Comparison of ENCODE assay signal across 12 cellular contexts in genomic region chr3:160804762-160805161, GRCh38. TPM values are rescaled to one million over a fixed set of nuclear protein-coding genes. Genes with fewer than 3 reads are reported as not detected.
DNase-seq lines count a peak whose midpoint lies in the region; ATAC-seq and TF ChIP-seq lines count a peak whose summit lies in the region.
"Had no signal": no experiment of that assay in that cellular context is flagged by ENCODE, and none has a peak within 500 bp of the region (broad histone marks: within the 10 kb centered on the region; RNA-seq: fewer than 3 reads in every experiment).

No MANE protein-coding gene starts in this region.

- DNase-seq in G401 (ENCODE audit: low spot score), result peak; percentile 74
- DNase-seq in NCI-H2227 (lab: John Stamatoyannopoulos, UW; ENCODE audit: unreplicated experiment), result peak; percentile 28
- no peak for DNase-seq in foreskin keratinocyte
- peak; percentile 47 to 74 for DNase-seq in psoas muscle
- DNase-seq in activated effector memory CD4-positive, alpha-beta T cell treated with Interleukin-2 at 50 U/mL for 16 hours, result no peak
- DNase-seq in activated gamma-delta T cell treated with Interleukin-2 at 50 U/mL for 16 hours, result no peak
- DNase-seq: DMS153; NK-92 treated with Interleukin-12 subunit alpha and Interleukin-12 subunit beta, amount 100 ng/mL, for 24 hours; stimulated activated naive CD8-positive, alpha-beta T cell treated with anti-CD3 and anti-CD28 coated beads, Interleukin-15, amount 100 ng/mL, for 72 hours had no signal

- intact Hi-C loops in psoas muscle (cut with DNase I), result loop anchor here (5.0 to 10.0 kb wide), 2 partner anchors 47 to 70 kb away; partner anchors contain the start of gene PPM1L (in 2 of the 2)

- H3K27me3 ChIP-seq in foreskin keratinocyte (no peaks in the 10 kb centered on the region), psoas muscle (ENCODE audit: insufficient read depth in 3 of 3, low read length in 2 of 3) (no peaks in the 10 kb centered on the region)

- no peak overlapping the region for H3K4me3 ChIP-seq in psoas muscle

- in situ Hi-C loops in G401 (cut with HindIII; ENCODE audit: low sequenced_read_pairs), result no loop called here

- TF ChIP-seq CTCF in foreskin keratinocyte (conservative IDR thresholded peaks at IDR 0.05) (no peak), psoas muscle (IDR thresholded peaks at IDR 0.05) (no peak)

- ATAC-seq in foreskin keratinocyte, result peak; percentile 8
- ATAC-seq in psoas muscle, result peak; percentile 59 to 64 (median 61)
- no peak for ATAC-seq in HG02852 (IDR thresholded peaks at IDR 0.05; ENCODE audit: unreplicated experiment)
- no peak for ATAC-seq in HG03432 (IDR thresholded peaks at IDR 0.05; ENCODE audit: unreplicated experiment)
- ATAC-seq: left colon; stimulated activated naive CD8-positive, alpha-beta T cell treated with anti-CD3 and anti-CD28 coated beads, Interleukin-15, amount 100 ng/mL, for 72 hours had no signal

- 0 to 6% (median 0%) methylated on average over 1 of the region's 1 CpG for WGBS in psoas muscle, 3 donors

- no peaks in the 10 kb centered on the region for H3K4me1 ChIP-seq in foreskin keratinocyte
- peaks cover 79% of the 10 kb centered on the region for H3K4me1 ChIP-seq in psoas muscle

- H3K36me3 ChIP-seq in psoas muscle (ENCODE audit: insufficient read depth in 1 of 2, low read depth in 1 of 2), result no peaks in the 10 kb centered on the region

- H3K27ac ChIP-seq in foreskin keratinocyte, result no peak overlapping the region
- peak overlapping the region; percentile 92 for H3K27ac ChIP-seq in psoas muscle

- no peaks in the 10 kb centered on the region for H3K9me3 ChIP-seq in psoas muscle

RNA-seq across cellular contexts. Expression of gene PPM1L, which starts 48.7 kb away (rescaled TPM):
- total RNA-seq in G401 (2014; rRNA removed; shearing (Covaris generic)), result under 0.01 TPM in 1 of 2 replicates, not detected in the other
- 0.44 and 0.74 TPM in 2 replicates for total RNA-seq in foreskin keratinocyte
- 0.08 and 0.11 TPM in 2 replicates for polyA plus RNA-seq in foreskin keratinocyte
- 10 to 100 TPM; 66.0 to 76.1 (median 68.2) TPM for total RNA-seq in psoas muscle
- 10 to 100 TPM in 2 of 3 donors, 1 to 10 TPM in 1; 6.2 to 41.7 (median 10.5) TPM for polyA plus RNA-seq in psoas muscle

Comparison
In these comparisons a context has a peak if more than half of its experiments do, and no peak if none do; other contexts are left out.
1. DNase-seq: peak in G401 (single experiment), NCI-H2227 (single experiment) and psoas muscle (2 of 2); none in foreskin keratinocyte (0 of 2), activated effector memory CD4-positive, alpha-beta T cell treated with Interleukin-2 at 50 U/mL for 16 hours (single experiment) and activated gamma-delta T cell treated with Interleukin-2 at 50 U/mL for 16 hours (single experiment).
2. ATAC-seq: peak in foreskin keratinocyte (single experiment) and psoas muscle (4 of 4); none in HG02852 (single experiment) and HG03432 (single experiment).
3. RNA of gene PPM1L, which starts 48.7 kb away (total RNA-seq): 66.0 to 76.1 TPM in psoas muscle; 0.44 to 0.74 TPM in foreskin keratinocyte and under 0.01 TPM in G401; every median in the first group is over 10 times any median in the second.